Comparison of ENCODE assay signal across 8 cellular contexts in the genomic region with DNA sequence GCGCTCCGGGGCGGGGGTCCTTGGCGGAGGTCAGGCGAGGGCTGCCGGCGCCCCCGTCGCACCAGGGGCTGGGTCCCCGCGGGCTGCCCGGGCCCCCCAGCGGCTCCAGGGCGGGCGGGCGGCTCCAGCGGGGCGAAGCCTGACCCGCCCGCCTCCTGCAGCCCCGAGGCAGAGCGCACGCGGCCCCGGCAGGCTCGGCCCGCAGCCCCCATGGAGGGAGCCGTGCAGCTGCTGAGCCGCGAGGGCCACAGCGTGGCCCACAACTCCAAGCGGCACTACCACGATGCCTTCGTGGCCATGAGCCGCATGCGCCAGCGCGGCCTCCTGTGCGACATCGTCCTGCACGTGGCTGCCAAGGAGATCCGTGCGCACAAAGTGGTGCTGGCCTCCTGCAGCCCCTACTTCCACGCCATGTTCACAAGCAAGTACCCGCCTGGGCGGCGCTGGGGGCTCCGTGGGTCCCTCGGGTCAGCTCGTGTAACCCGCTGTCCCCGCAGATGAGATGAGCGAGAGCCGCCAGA. TPM values are rescaled to one million over a fixed set of nuclear protein-coding genes. Genes with fewer than 3 reads are reported as not detected.
DNase-seq lines count a peak whose midpoint lies in the region; ATAC-seq and TF ChIP-seq lines count a peak whose summit lies in the region.

No MANE protein-coding gene starts in this region.

- peaks cover 31% of the 10 kb centered on the region for H3K4me1 ChIP-seq in CD4-positive, alpha-beta memory T cell (ENCODE audit: insufficient read depth, low read length)
- peaks cover 15% of the 10 kb centered on the region for H3K4me1 ChIP-seq in Loucy (ENCODE audit: insufficient read depth, low read length, poor library complexity, severe bottlenecking)
- H3K4me1 ChIP-seq in effector memory CD4-positive, alpha-beta T cell (ENCODE audit: control insufficient read depth, insufficient read depth, low read length, poor library complexity, severe bottlenecking): peaks cover 35% of the 10 kb centered on the region
- H3K4me1 ChIP-seq in neutrophil (ENCODE audit: control insufficient read depth in 1 of 2, insufficient read depth in 1 of 2, low read depth in 1 of 2, low read length in 1 of 2): peaks cover 27 to 29% of the 10 kb centered on the region in 2 experiments

- intact Hi-C loops in CD4-positive, alpha-beta memory T cell (cut with micrococcal nuclease): no loop called here

- H3K79me2 ChIP-seq in Loucy (ENCODE audit: insufficient read depth, low read length): peaks cover 29% of the 10 kb centered on the region

- peaks cover 14% of the 10 kb centered on the region for H4K20me1 ChIP-seq in Loucy (ENCODE audit: insufficient read depth, low read length, poor library complexity, severe bottlenecking)

- H3K4me1 Mint-ChIP-seq in CD4-positive, alpha-beta memory T cell: peaks cover 7 to 29% (median 18%) of the 10 kb centered on the region in 4 donors

- H3K9ac ChIP-seq in Loucy (ENCODE audit: low read depth, low read length, poor library complexity, severe bottlenecking): no peak overlapping the region

- H3K27ac Mint-ChIP-seq in CD4-positive, alpha-beta memory T cell: peak overlapping the region in 1 of 7 donors; percentile 25

- H3K9me3 ChIP-seq in CD4-positive, alpha-beta memory T cell (ENCODE audit: control insufficient read depth in 1 of 2, low read length in 2 of 2): no peaks in the 10 kb centered on the region
- H3K9me3 ChIP-seq in Loucy (ENCODE audit: insufficient read depth, low read depth, low read length): no peaks in the 10 kb centered on the region
- H3K9me3 ChIP-seq in effector memory CD4-positive, alpha-beta T cell (ENCODE audit: control insufficient read depth, low read length): no peaks in the 10 kb centered on the region
- H3K9me3 ChIP-seq in neutrophil: no peaks in the 10 kb centered on the region

- no peak for DNase-seq in CD4-positive, alpha-beta memory T cell
- no peak for DNase-seq in effector memory CD4-positive, alpha-beta T cell
- DNase-seq in Ammon's horn (ENCODE audit: low spot score): no peak
- no peak for DNase-seq in central memory CD4-positive, alpha-beta T cell

- no peak overlapping the region for H3K27ac ChIP-seq in CD4-positive, alpha-beta memory T cell (ENCODE audit: low read depth, low read length)
- no peak overlapping the region for H3K27ac ChIP-seq in effector memory CD4-positive, alpha-beta T cell (ENCODE audit: insufficient read depth, low read length, poor library complexity, severe bottlenecking)
- no peak overlapping the region for H3K27ac ChIP-seq in neutrophil

- no peaks in the 10 kb centered on the region for H3K9me3 Mint-ChIP-seq in CD4-positive, alpha-beta memory T cell

- POLR2A ChIA-PET in CD4-positive, alpha-beta memory T cell (lab: Charles Lee; ENCODE audit: partially characterized antibody): no interaction called here

- no peaks in the 10 kb centered on the region for H3K9me2 ChIP-seq in Loucy (replicated peaks; ENCODE audit: low read depth, low read length)

- CTCF ChIA-PET in CD4-positive, alpha-beta memory T cell (lab: Charles Lee; ENCODE audit: partially characterized antibody): no interaction called here

- H3F3A ChIP-seq in Loucy (ENCODE audit: low read depth): no peaks in the 10 kb centered on the region

- TF ChIP-seq CTCF in Loucy (conservative IDR thresholded peaks at IDR 0.05; ENCODE audit: low read length): no peak
- no peak for TF ChIP-seq CTCF in neutrophil (IDR thresholded peaks at IDR 0.05)

- peaks cover 7% of the 10 kb centered on the region for H3K36me3 ChIP-seq in CD4-positive, alpha-beta memory T cell (ENCODE audit: insufficient read depth, low read length)
- H3K36me3 ChIP-seq in Loucy (ENCODE audit: insufficient read depth, low read length): no peaks in the 10 kb centered on the region; the same call in 1 of the 2 replicates
- H3K36me3 ChIP-seq in effector memory CD4-positive, alpha-beta T cell (ENCODE audit: control insufficient read depth, insufficient read depth, low read length): peaks cover 11% of the 10 kb centered on the region
- H3K36me3 ChIP-seq in neutrophil: no peaks in the 10 kb centered on the region

- no peaks in the 10 kb centered on the region for H3K27me3 Mint-ChIP-seq in CD4-positive, alpha-beta memory T cell

- peak overlapping the region; percentile 20 to 80 (median 68) for H3K4me3 Mint-ChIP-seq in CD4-positive, alpha-beta memory T cell

- peak overlapping the region; percentile 98 for H3K4me2 ChIP-seq in Loucy (ENCODE audit: low read depth, low read length, poor library complexity, severe bottlenecking)

- peak overlapping the region; percentile 67; the same call in 1 of the 2 replicates for H2AFZ ChIP-seq in Loucy (ENCODE audit: low read length)

- peaks cover 0 to 12% of the 10 kb centered on the region in 2 donors for H3K36me3 Mint-ChIP-seq in CD4-positive, alpha-beta memory T cell

- H3K4me3 ChIP-seq in CD4-positive, alpha-beta memory T cell (ENCODE audit: low read length in 2 of 2): no peak overlapping the region
- H3K4me3 ChIP-seq in Loucy (ENCODE audit: low read length, poor library complexity, severe bottlenecking): peak overlapping the region; percentile 100
- peak overlapping the region; percentile 54 for H3K4me3 ChIP-seq in effector memory CD4-positive, alpha-beta T cell (ENCODE audit: insufficient read depth, low read depth, low read length, poor library complexity, severe bottlenecking)
- peak overlapping the region; percentile 63 to 100 for H3K4me3 ChIP-seq in neutrophil (ENCODE audit: low read depth in 1 of 2, low read length in 1 of 2)

- no peak for ATAC-seq in HG03135 (IDR thresholded peaks at IDR 0.05; ENCODE audit: unreplicated experiment)
- ATAC-seq in GM21825 (IDR thresholded peaks at IDR 0.05; ENCODE audit: unreplicated experiment): no peak

- H3K27me3 ChIP-seq in CD4-positive, alpha-beta memory T cell (ENCODE audit: insufficient read depth, low read length): no peaks in the 10 kb centered on the region
- no peaks in the 10 kb centered on the region for H3K27me3 ChIP-seq in Loucy (ENCODE audit: insufficient read depth, low read length, poor library complexity, severe bottlenecking)
- no peaks in the 10 kb centered on the region for H3K27me3 ChIP-seq in effector memory CD4-positive, alpha-beta T cell (replicated peaks; ENCODE audit: control insufficient read depth, insufficient read depth, low read length, poor library complexity, severe bottlenecking)
- H3K27me3 ChIP-seq in neutrophil: peaks cover 52% of the 10 kb centered on the region

RNA-seq across cellular contexts. Expression of a gene that starts 0.8 kb away (rescaled TPM):
- 10 to 100 TPM; 43.4 to 46.5 TPM for total RNA-seq in CD4-positive, alpha-beta memory T cell
- 1 to 10 TPM in 1 of 2 donors, under 1 TPM in 1; 0.89 to 1.7 TPM for polyA plus RNA-seq in CD4-positive, alpha-beta memory T cell

RNA-seq across cellular contexts. Expression of a gene that starts 2.1 kb away (rescaled TPM):
- 10 to 100 TPM; 63.6 to 69.5 TPM for total RNA-seq in CD4-positive, alpha-beta memory T cell
- polyA plus RNA-seq in CD4-positive, alpha-beta memory T cell: 10 to 100 TPM; 63.0 to 67.7 TPM

RNA-seq across cellular contexts. Expression of a gene that starts 5.1 kb away (rescaled TPM):
- 1 to 10 TPM; 2.2 to 2.9 TPM for total RNA-seq in CD4-positive, alpha-beta memory T cell
- polyA plus RNA-seq in CD4-positive, alpha-beta memory T cell: under 1 TPM in 1 of 2 donors, not detected in 1; 0.50 TPM

RNA-seq across cellular contexts. Expression of a gene that starts 20.7 kb away (rescaled TPM):
- not detected for total RNA-seq in CD4-positive, alpha-beta memory T cell
- polyA plus RNA-seq in CD4-positive, alpha-beta memory T cell: under 1 TPM in 1 of 2 donors, not detected in 1; 0.16 TPM

RNA-seq across cellular contexts. Expression of a gene that starts 37.5 kb away (rescaled TPM):
- not detected for total RNA-seq in CD4-positive, alpha-beta memory T cell
- polyA plus RNA-seq in CD4-positive, alpha-beta memory T cell: under 1 TPM in 1 of 2 donors, not detected in 1; 0.10 TPM

Comparison
In these comparisons a context has a peak if more than half of its experiments do, and no peak if none do; other contexts are left out.
1. H3K4me3 ChIP-seq: peak in Loucy (single experiment), effector memory CD4-positive, alpha-beta T cell (single experiment) and neutrophil (2 of 2); none in CD4-positive, alpha-beta memory T cell (0 of 2).